ENCODE assay signal across 1 cellular context in genomic region chr6:43181621-43181941, GRCh38.
A peak's percentile ranks its signal among the peaks of the same experiment; 100 is the strongest.
TF ChIP-seq lines count a peak whose summit lies in the region.

No MANE protein-coding gene starts in this region.

TF ChIP-seq in K562, 482 proteins besides CTCF, POLR2A, EP300 and RAD21:
- TF ChIP-seq KDM2B (CRISPR knock-in tag; IDR thresholded peaks at IDR 0.05), result no peak
- no peak for TF ChIP-seq ZNF785 (CRISPR knock-in tag; IDR thresholded peaks at IDR 0.05)
- TF ChIP-seq HIVEP1 (CRISPR knock-in tag; IDR thresholded peaks at IDR 0.05), result 0 out of 2 replicates have a peak, but pooled peaks have one; percentile 24
- no peak for TF ChIP-seq ZBTB2 (IDR thresholded peaks at IDR 0.05)
- no peak for TF ChIP-seq CEBPG (CRISPR knock-in tag; IDR thresholded peaks at IDR 0.05)
- TF ChIP-seq CEBPG (tag; conservative IDR thresholded peaks at IDR 0.05 in 1 of 2, IDR thresholded peaks at IDR 0.05 in 1 of 2), result peak in 1 of 2 experiments; percentile 24; a peak in 2 of 4 replicates
- TF ChIP-seq CREB3 (tag; conservative IDR thresholded peaks at IDR 0.05; ENCODE audit: low read depth), result 0 out of 2 replicates have a peak, but pooled peaks have one; percentile 16
- TF ChIP-seq U2AF2 (optimal IDR thresholded peaks at IDR 0.05; ENCODE audit: low read depth, low read length), result no peak
- peak; percentile 47 for TF ChIP-seq SAP30 (IDR thresholded peaks at IDR 0.05; ENCODE audit: borderline replicate concordance, insufficient read depth, low read depth, low read length, poor library complexity, severe bottlenecking)
- no peak for TF ChIP-seq CHD1 (IDR thresholded peaks at IDR 0.05; ENCODE audit: low read length)
- 0 out of 2 replicates have a peak, but pooled peaks have one; percentile 42 for TF ChIP-seq CUX1 (CRISPR knock-in tag; IDR thresholded peaks at IDR 0.05)
- TF ChIP-seq NFE2 (IDR thresholded peaks at IDR 0.05; ENCODE audit: low read depth), result no peak
- TF ChIP-seq SRSF9 (IDR thresholded peaks at IDR 0.05; ENCODE audit: borderline replicate concordance, low read depth, low read length), result no peak
- peak; percentile 34; the same call in 1 of the 2 replicates for TF ChIP-seq ATF3 (IDR thresholded peaks at IDR 0.05)
- no peak for TF ChIP-seq ATF3 (CRISPR knock-in tag; conservative IDR thresholded peaks at IDR 0.05)
- no peak for TF ChIP-seq E2F8 (IDR thresholded peaks at IDR 0.05; ENCODE audit: low read depth, partially characterized antibody)
- TF ChIP-seq KLF10 (CRISPR knock-in tag; IDR thresholded peaks at IDR 0.05), result no peak
- TF ChIP-seq BRD4 (IDR thresholded peaks at IDR 0.05), result peak; percentile 57; the same call in 1 of the 2 replicates
- TF ChIP-seq TEAD2 (tag; IDR thresholded peaks at IDR 0.05), result no peak
- TF ChIP-seq PURB (CRISPR knock-in tag; IDR thresholded peaks at IDR 0.05; ENCODE audit: low read depth), result no peak
- TF ChIP-seq MYC (IDR thresholded peaks at IDR 0.05; ENCODE audit: low read depth, low read length), result no peak
- 0 out of 2 replicates have a peak, but pooled peaks have one; percentile 48 for TF ChIP-seq MYC (CRISPR knock-in tag; IDR thresholded peaks at IDR 0.05; ENCODE audit: borderline replicate concordance, low read depth)
- no peak for TF ChIP-seq ZFP91 (CRISPR knock-in tag; IDR thresholded peaks at IDR 0.05)
- TF ChIP-seq ZBTB9 (CRISPR knock-in tag; IDR thresholded peaks at IDR 0.05), result no peak
- TF ChIP-seq GTF2E2 (tag; IDR thresholded peaks at IDR 0.05), result peak; percentile 18; the same call in 1 of the 2 replicates
- no peak for TF ChIP-seq BRD9 (IDR thresholded peaks at IDR 0.05; ENCODE audit: low read depth, partially characterized antibody)
- TF ChIP-seq THRA (IDR thresholded peaks at IDR 0.05), result no peak
